26 cellular contexts compared by ENCODE assay signal in genomic region chrX:20311505-20311904, GRCh38. TPM values are rescaled to one million over a fixed set of nuclear protein-coding genes. Genes with fewer than 3 reads are reported as not detected.
DNase-seq lines count a peak whose midpoint lies in the region; ATAC-seq and TF ChIP-seq lines count a peak whose summit lies in the region.
"Had no signal": no experiment of that assay in that cellular context is flagged by ENCODE, and none has a peak within 500 bp of the region (broad histone marks: within the 10 kb centered on the region; RNA-seq: fewer than 3 reads in every experiment).

No MANE protein-coding gene starts in this region.

- H3K27me3 Mint-ChIP-seq in naive B cell (no peaks in the 10 kb centered on the region), endodermal cell (ENCODE audit: insufficient read depth) (no peaks in the 10 kb centered on the region)
- H3K27me3 Mint-ChIP-seq: CD4-positive, alpha-beta memory T cell had no signal

- H3K9me3 Mint-ChIP-seq in naive B cell (peaks cover 0 to 2% (median 0%) of the 10 kb centered on the region in 7 donors), endodermal cell (peaks cover 62% of the 10 kb centered on the region)
- H3K9me3 Mint-ChIP-seq: CD4-positive, alpha-beta memory T cell; T-helper 1 cell treated with Interleukin-12 subunit alpha and Interleukin-12 subunit beta and Interleukin-4 antibody, amounts not matched to agents 30 μg/mL and 1 μg/mL, for 36 hours had no signal

- intact Hi-C loops in transverse colon (cut with DNase I; ENCODE audit: low total_unique reads) = no loop called here

- H3K4me1 ChIP-seq in OCI-LY3 (ENCODE audit: low read length) = peaks cover 51% of the 10 kb centered on the region
- no peaks in the 10 kb centered on the region for H3K4me1 ChIP-seq in endodermal cell (ENCODE audit: control insufficient read depth, insufficient read depth, low read length)
- no peaks in the 10 kb centered on the region for H3K4me1 ChIP-seq in transverse colon
- H3K4me1 ChIP-seq: Caco-2 had no signal

- no peak for TF ChIP-seq EP300 in transverse colon (IDR thresholded peaks at IDR 0.05; ENCODE audit: low read depth)

- H3K27ac ChIP-seq in OCI-LY3 (ENCODE audit: low read length) (peak overlapping the region; percentile 48), endodermal cell (ENCODE audit: low read depth, low read length) (no peak overlapping the region), transverse colon (no peak overlapping the region)
- H3K27ac ChIP-seq: BLaER1, PC-9 had no signal

- DNase-seq in GM06990 (ENCODE audit: extremely low read depth, insufficient read length) (peak; percentile 12), naive B cell (peak; percentile 19), T-helper 2 cell (no peak), endodermal cell (no peak), transverse colon (no peak)
- DNase-seq: Caco-2; CD4-positive, alpha-beta memory T cell; DMS 273 treated with DMSO at 0.1 percent for 48 hours; DMS79 treated with DMSO at 0.1 percent for 48 hours; GOT3; HCEC 1CT; Kasumi-1; NCI-H1092; NCI-H1436; NCI-H2029 treated with DMSO at 0.1 percent for 48 hours; NCI-H226; NCI-H510A treated with DMSO at 0.1 percent for 48 hours; NCI-H82; PC-9; RPMI8226; SHP77 had no signal

- peak; percentile 61 for ATAC-seq in GM19351 (IDR thresholded peaks at IDR 0.05; ENCODE audit: unreplicated experiment)
- peak; percentile 47 to 50 for ATAC-seq in naive B cell (ENCODE audit: low read depth in 2 of 2)
- ATAC-seq in GM21381 (IDR thresholded peaks at IDR 0.05; ENCODE audit: unreplicated experiment) = no peak

- H3K36me3 Mint-ChIP-seq in naive B cell = no peaks in the 10 kb centered on the region
- no peaks in the 10 kb centered on the region for H3K36me3 Mint-ChIP-seq in endodermal cell (ENCODE audit: low read depth)
- H3K36me3 Mint-ChIP-seq: CD4-positive, alpha-beta memory T cell had no signal

- WGBS in endodermal cell (ENCODE audit: insufficient coverage in 1 of 2, insufficient read length in 1 of 2), 2 experiments = no CpG with 5 or more reads among the region's 2 CpGs
- WGBS in transverse colon (ENCODE audit: low coverage in 1 of 2), 2 donors = 48 to 75% methylated on average over 1 to 2 of the region's 2 CpGs

- H3K27ac Mint-ChIP-seq in naive B cell (peak overlapping the region in 3 of 6 donors; percentile 32 to 81 (median 73)), endodermal cell (no peak overlapping the region)
- H3K27ac Mint-ChIP-seq: CD4-positive, alpha-beta memory T cell; T-helper 1 cell treated with Interleukin-12 subunit alpha and Interleukin-12 subunit beta and Interleukin-4 antibody, amounts not matched to agents 30 μg/mL and 1 μg/mL, for 36 hours had no signal

- peak overlapping the region; percentile 74 for H3K4me2 ChIP-seq in OCI-LY3 (ENCODE audit: low read length)
- H3K4me2 ChIP-seq: BLaER1, PC-9 had no signal

- H2AFZ ChIP-seq in OCI-LY3 (ENCODE audit: low read depth, low read length) = no peak overlapping the region
- H2AFZ ChIP-seq: PC-9 had no signal

- H3K36me3 ChIP-seq in GM06990 (ENCODE audit: control insufficient read depth, insufficient read depth, low read length) (no peaks in the 10 kb centered on the region), OCI-LY3 (replicated peaks; ENCODE audit: low read depth, low read length) (no peaks in the 10 kb centered on the region), endodermal cell (ENCODE audit: control insufficient read depth, insufficient read depth, low read length) (no peaks in the 10 kb centered on the region), transverse colon (no peaks in the 10 kb centered on the region)
- H3K36me3 ChIP-seq: BLaER1 had no signal

- no peak for TF ChIP-seq POLR2A in transverse colon (IDR thresholded peaks at IDR 0.05)

- H4K20me1 ChIP-seq in OCI-LY3 (ENCODE audit: insufficient read depth, low read length) = no peaks in the 10 kb centered on the region
- H4K20me1 ChIP-seq: BLaER1 had no signal

- in situ Hi-C loops in transverse colon (cut with MboI; ENCODE audit: low pct_ligation_motif_present in 1 of 4, low pct_unique_long_range_greater_than_20kb in 1 of 4, low sequenced_read_pairs in 3 of 4) = no loop called here

- H3K9me3 ChIP-seq in OCI-LY3 (ENCODE audit: insufficient read depth, low read length) (no peaks in the 10 kb centered on the region), endodermal cell (ENCODE audit: control insufficient read depth, low read length) (no peaks in the 10 kb centered on the region), transverse colon (no peaks in the 10 kb centered on the region)
- H3K9me3 ChIP-seq: BLaER1, Caco-2 had no signal

- TF ChIP-seq CTCF in GM06990 (IDR thresholded peaks at IDR 0.05; ENCODE audit: insufficient read depth, low read length, poor library complexity, severe bottlenecking) (no peak), OCI-LY3 (IDR thresholded peaks at IDR 0.05; ENCODE audit: low read depth, low read length) (no peak), endodermal cell (conservative IDR thresholded peaks at IDR 0.05) (no peak), transverse colon (IDR thresholded peaks at IDR 0.05) (no peak)

- no peaks in the 10 kb centered on the region for H3K79me2 ChIP-seq in OCI-LY3 (ENCODE audit: low read length)

- peak overlapping the region in 2 of 8 donors; percentile 15 to 48 for H3K4me3 Mint-ChIP-seq in naive B cell
- H3K4me3 Mint-ChIP-seq in endodermal cell = no peak overlapping the region
- H3K4me3 Mint-ChIP-seq: CD4-positive, alpha-beta memory T cell; T-helper 1 cell treated with Interleukin-12 subunit alpha and Interleukin-12 subunit beta and Interleukin-4 antibody, amounts not matched to agents 30 μg/mL and 1 μg/mL, for 36 hours had no signal

- no peaks in the 10 kb centered on the region for H3K27me3 ChIP-seq in GM06990 (replicated peaks; ENCODE audit: control insufficient read depth, insufficient read depth, low read length)
- H3K27me3 ChIP-seq in OCI-LY3 (ENCODE audit: low read depth, low read length) = no peaks in the 10 kb centered on the region
- no peaks in the 10 kb centered on the region for H3K27me3 ChIP-seq in endodermal cell (ENCODE audit: control insufficient read depth, insufficient read depth, low read length, poor library complexity, severe bottlenecking)
- no peaks in the 10 kb centered on the region for H3K27me3 ChIP-seq in transverse colon
- H3K27me3 ChIP-seq: BLaER1 had no signal

- H3K4me1 Mint-ChIP-seq in naive B cell (peaks cover 22 to 34% (median 32%) of the 10 kb centered on the region in 3 donors), endodermal cell (no peaks in the 10 kb centered on the region)

- H3K4me3 ChIP-seq in GM06990 (replicated peaks; ENCODE audit: low read depth, low read length) (no peak overlapping the region), OCI-LY3 (ENCODE audit: low read length) (0 out of 2 replicates have a peak overlapping the region, but pooled peaks have one; percentile 16), endodermal cell (ENCODE audit: low read length) (no peak overlapping the region), transverse colon (no peak overlapping the region)
- H3K4me3 ChIP-seq: BLaER1, PC-9 had no signal

- no peak overlapping the region for H3K9ac ChIP-seq in OCI-LY3 (ENCODE audit: low read length)
- no peak overlapping the region for H3K9ac ChIP-seq in endodermal cell (ENCODE audit: extremely low read depth, low read length, poor library complexity, severe bottlenecking)
- H3K9ac ChIP-seq: BLaER1 had no signal

RNA-seq across cellular contexts. Expression of gene RPS6KA3, which starts 44.8 kb away (rescaled TPM):
- 10 to 100 TPM; 12.2 to 36.8 (median 25.3) TPM for polyA plus RNA-seq in naive B cell (ENCODE audit: low read depth in 6 of 6)
- total RNA-seq in endodermal cell (10 to 100 TPM; 13.9 to 20.5 TPM), transverse colon (10 to 100 TPM; 28.7 to 73.0 (median 49.8) TPM)
- 19.4 TPM for polyA plus RNA-seq in endodermal cell (2013, experiment 1 of 2)
- 19.4 TPM for polyA plus RNA-seq in endodermal cell (2013, experiment 2 of 2)

Comparison
In these comparisons a context has a peak if more than half of its experiments do, and no peak if none do; other contexts are left out.
1. DNase-seq: peak in GM06990 (single experiment) and naive B cell (single experiment); none in T-helper 2 cell (0 of 5), endodermal cell (single experiment) and transverse colon (single experiment).